In the genomic region with DNA sequence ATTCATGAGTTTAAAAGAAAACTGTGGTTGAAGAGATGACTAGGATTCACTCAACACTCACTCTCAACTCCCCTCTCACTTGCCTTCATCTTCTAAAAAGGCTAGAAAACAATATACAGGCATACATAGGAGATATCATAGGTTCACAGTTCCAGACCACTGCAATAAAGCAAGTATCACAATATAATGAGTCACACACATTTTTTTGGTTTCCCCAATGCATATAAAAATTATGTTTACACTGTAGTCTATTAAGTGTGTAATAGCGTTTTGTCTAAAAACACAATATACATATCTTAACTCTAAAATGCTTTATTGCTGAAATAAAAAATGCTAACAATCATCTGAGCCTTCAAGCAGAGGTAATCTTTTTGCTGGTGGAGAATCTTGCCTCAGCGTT, we compare ENCODE assay signal across 3 cellular contexts.
"Had no signal": no experiment of that assay in that cellular context is flagged by ENCODE, and none has a peak within 500 bp of the region (broad histone marks: within the 10 kb centered on the region; RNA-seq: fewer than 3 reads in every experiment).

No MANE protein-coding gene starts in this region.

- H3K4me3 ChIP-seq: GM12878 had no signal

- ATAC-seq: GM12878 had no signal

- DNase-seq: GDM1, GF-D8 had no signal
